In genomic region chr5:43643750-43644149, GRCh38 we compare ENCODE assay signal across 21 cellular contexts. TPM values are rescaled to one million over a fixed set of nuclear protein-coding genes. Genes with fewer than 3 reads are reported as not detected.
A peak's percentile ranks its signal among the peaks of the same experiment; 100 is the strongest.
DNase-seq lines count a peak whose midpoint lies in the region; ATAC-seq and TF ChIP-seq lines count a peak whose summit lies in the region.
"Had no signal": no experiment of that assay in that cellular context is flagged by ENCODE, and none has a peak within 500 bp of the region (broad histone marks: within the 10 kb centered on the region; RNA-seq: fewer than 3 reads in every experiment).

No MANE protein-coding gene starts in this region.

- no peaks in the 10 kb centered on the region for H3K79me2 ChIP-seq in trophoblast cell (ENCODE audit: control insufficient read depth, insufficient read depth, low read length, poor library complexity)

- TF ChIP-seq RAD21 in IMR-90 (IDR thresholded peaks at IDR 0.05; ENCODE audit: low read length) = no peak

- no peak for DNase-seq in IMR-90
- DNase-seq in NCI-H446 treated with DMSO at 0.1 percent for 48 hours (lab: John Stamatoyannopoulos, UW) = peak; percentile 64
- peak; percentile 86 for DNase-seq in cerebellar cortex (ENCODE audit: low spot score)
- DNase-seq in trophoblast cell = no peak
- no peak for DNase-seq in nephron progenitor cell
- DNase-seq in stimulated activated effector memory CD8-positive, alpha-beta T cell treated with anti-CD3 and anti-CD28 coated beads, Interleukin-12 subunit alpha, Interleukin-12 subunit beta, amount 100 ng/mL, for 72 hours (ENCODE audit: low spot score in 2 of 2) = no peak
- no peak for DNase-seq in prostate gland (ENCODE audit: low spot score)
- DNase-seq: AML-193, DMS153, GF-D8, KG1, NCI-H1105 treated with DMSO at 0.1 percent for 48 hours, NCI-H187 treated with DMSO at 0.1 percent for 48 hours, NCI-H774, PC-9, SIG-M5, T-helper 2 cell had no signal

- H3K27ac ChIP-seq in IMR-90 (ENCODE audit: insufficient read depth, low read length) = no peak overlapping the region
- no peak overlapping the region for H3K27ac ChIP-seq in trophoblast cell (ENCODE audit: low read depth, low read length)
- H3K27ac ChIP-seq in prostate gland = no peak overlapping the region
- H3K27ac ChIP-seq: PC-9, RWPE1 had no signal

- no TSS peak for BruUV-seq in IMR-90 (replicated peaks; lab: Mats Ljungman, UMichigan)

- H3K14ac ChIP-seq in IMR-90 (replicated peaks; ENCODE audit: low read depth, low read length) (no peak overlapping the region), trophoblast cell (ENCODE audit: low read length) (no peak overlapping the region)

- no peak overlapping the region for H4K12ac ChIP-seq in trophoblast cell (ENCODE audit: low read depth, low read length)

- H3K79me1 ChIP-seq in IMR-90 (ENCODE audit: low read depth in 1 of 2, low read length in 2 of 2) (peaks cover 8 to 15% of the 10 kb centered on the region in 2 experiments; a peak in 3 of 4 replicates), trophoblast cell (ENCODE audit: low read length) (no peaks in the 10 kb centered on the region)

- H3K4me3 Mint-ChIP-seq in nephron progenitor cell = no peak overlapping the region
- no peak overlapping the region for H3K4me3 Mint-ChIP-seq in stimulated activated effector memory CD8-positive, alpha-beta T cell treated with anti-CD3 and anti-CD28 coated beads, Interleukin-12 subunit alpha, Interleukin-12 subunit beta, amount 100 ng/mL, for 72 hours
- H3K4me3 Mint-ChIP-seq: CD14-positive monocyte had no signal

- peaks cover 9% of the 10 kb centered on the region for H3K4me1 ChIP-seq in IMR-90 (ENCODE audit: control insufficient read depth, insufficient read depth, low read length)
- H3K4me1 ChIP-seq in trophoblast cell (ENCODE audit: control insufficient read depth in 1 of 2, insufficient read depth in 2 of 2, low read length in 2 of 2) = no peaks in the 10 kb centered on the region
- no peaks in the 10 kb centered on the region for H3K4me1 ChIP-seq in prostate gland (replicated peaks)

- WGBS in IMR-90 (ENCODE audit: extremely low coverage in 2 of 2, insufficient read length in 1 of 2), 2 experiments = no CpG with 5 or more reads among the region's 2 CpGs
- no CpG with 5 or more reads among the region's 2 CpGs for WGBS in trophoblast cell (ENCODE audit: extremely low coverage, insufficient coverage, insufficient read length)
- 90% methylated on average over 2 of the region's 2 CpGs for WGBS in prostate gland

- H3K9me1 ChIP-seq in IMR-90 (ENCODE audit: insufficient read depth, low read length) = peaks cover 3% of the 10 kb centered on the region; the same call in 1 of the 2 replicates

- H4K8ac ChIP-seq in IMR-90 (ENCODE audit: low read depth in 2 of 2, low read length in 2 of 2) (no peak overlapping the region), trophoblast cell (ENCODE audit: low read depth, low read length) (no peak overlapping the region)

- H2AK5ac ChIP-seq in IMR-90 (ENCODE audit: low read depth, low read length) (no peak overlapping the region), trophoblast cell (ENCODE audit: low read length) (no peak overlapping the region)

- no peak overlapping the region for H2BK12ac ChIP-seq in trophoblast cell (ENCODE audit: low read length)

- CTCF ChIA-PET in IMR-90 (lab: Yijun Ruan, JAX) = no interaction called here

- H4K20me1 ChIP-seq in IMR-90 (ENCODE audit: insufficient read depth, low read length) = no peaks in the 10 kb centered on the region; the same call in 1 of the 2 replicates

- H2BK5ac ChIP-seq in IMR-90 (ENCODE audit: low read depth, low read length, poor library complexity, severe bottlenecking) = no peak overlapping the region
- H2BK5ac ChIP-seq in trophoblast cell (ENCODE audit: low read depth, low read length, poor library complexity) = no peak overlapping the region

- H2AFZ ChIP-seq in IMR-90 (replicated peaks; ENCODE audit: low read length, poor library complexity) = no peak overlapping the region
- H2AFZ ChIP-seq in trophoblast cell (ENCODE audit: insufficient read depth, low read length, poor library complexity) = peak overlapping the region; percentile 54
- H2AFZ ChIP-seq: PC-9 had no signal

- H3K56ac ChIP-seq in IMR-90 (ENCODE audit: extremely low read depth, insufficient read depth, low read length) = no peak overlapping the region

- H3K9me3 ChIP-seq in IMR-90 (ENCODE audit: control insufficient read depth, insufficient read depth, low read length) = no peaks in the 10 kb centered on the region
- H3K9me3 ChIP-seq in trophoblast cell (ENCODE audit: insufficient read depth, low read depth, low read length) = no peaks in the 10 kb centered on the region
- H3K9me3 ChIP-seq in prostate gland = no peaks in the 10 kb centered on the region

- intact Hi-C loops in IMR-90 (cut with micrococcal nuclease) = loop anchor here (10.0 kb wide), 1 partner anchor 351 kb away; no protein-coding TSS in a partner anchor
- intact Hi-C loops in prostate gland (cut with DNase I) = no loop called here

- H3K27me3 ChIP-seq in IMR-90 (ENCODE audit: control insufficient read depth, insufficient read depth, low read length) = no peaks in the 10 kb centered on the region
- H3K27me3 ChIP-seq in trophoblast cell (ENCODE audit: insufficient read depth, low read length) = no peaks in the 10 kb centered on the region
- H3K27me3 ChIP-seq in prostate gland (replicated peaks; ENCODE audit: insufficient read depth) = no peaks in the 10 kb centered on the region

- no peak overlapping the region for H2AK9ac ChIP-seq in IMR-90 (replicated peaks; ENCODE audit: low read depth, low read length, poor library complexity)

- H3K18ac ChIP-seq in IMR-90 (ENCODE audit: low read depth, low read length) (no peak overlapping the region), trophoblast cell (ENCODE audit: low read length) (no peak overlapping the region)

- H3K4me1 Mint-ChIP-seq in nephron progenitor cell = no peaks in the 10 kb centered on the region
- H3K4me1 Mint-ChIP-seq in stimulated activated effector memory CD8-positive, alpha-beta T cell treated with anti-CD3 and anti-CD28 coated beads, Interleukin-12 subunit alpha, Interleukin-12 subunit beta, amount 100 ng/mL, for 72 hours = no peaks in the 10 kb centered on the region
- H3K4me1 Mint-ChIP-seq: CD14-positive monocyte had no signal

- H4K5ac ChIP-seq in IMR-90 (ENCODE audit: low read depth, low read length) = no peak overlapping the region

- no peak overlapping the region for H3K4ac ChIP-seq in IMR-90 (ENCODE audit: low read depth, low read length)
- no peak overlapping the region for H3K4ac ChIP-seq in trophoblast cell (ENCODE audit: low read depth, low read length)

- dilution Hi-C loops in IMR-90 (cut with HindIII; ENCODE audit: low sequenced_read_pairs, unreplicated experiment) = no loop called here

- 0 out of 2 replicates have a peak, but pooled peaks cover 2% of the 10 kb centered on the region for H3K36me3 ChIP-seq in IMR-90 (ENCODE audit: control insufficient read depth, insufficient read depth, low read length)
- peaks cover 1 to 2% of the 10 kb centered on the region in 2 experiments for H3K36me3 ChIP-seq in trophoblast cell (ENCODE audit: control insufficient read depth in 1 of 2, insufficient read depth in 2 of 2, low read length in 2 of 2)
- H3K36me3 ChIP-seq in prostate gland = no peaks in the 10 kb centered on the region

- peak; percentile 57 for ATAC-seq in IMR-90 (ENCODE audit: low read depth)
- no peak for ATAC-seq in HG03520 (IDR thresholded peaks at IDR 0.05; ENCODE audit: unreplicated experiment)
- no peak for ATAC-seq in stimulated activated effector memory CD8-positive, alpha-beta T cell treated with anti-CD3 and anti-CD28 coated beads, Interleukin-12 subunit alpha, Interleukin-12 subunit beta, amount 100 ng/mL, for 72 hours
- ATAC-seq: HepG2 had no signal

- no peak overlapping the region for H2BK20ac ChIP-seq in IMR-90 (ENCODE audit: low read depth, low read length)

- POLR2A ChIA-PET in IMR-90 (lab: Charles Lee; ENCODE audit: unreplicated experiment) = no interaction called here

- TF ChIP-seq POLR2A in IMR-90 (IDR thresholded peaks at IDR 0.05; ENCODE audit: low read depth, low read length) (no peak), prostate gland (IDR thresholded peaks at IDR 0.05) (no peak)

- H3K23ac ChIP-seq in IMR-90 (ENCODE audit: low read depth, low read length) = no peak overlapping the region
- H3K23ac ChIP-seq in trophoblast cell (ENCODE audit: low read length) = no peak overlapping the region

- no peaks in the 10 kb centered on the region for H3K9me3 Mint-ChIP-seq in nephron progenitor cell
- no peaks in the 10 kb centered on the region for H3K9me3 Mint-ChIP-seq in stimulated activated effector memory CD8-positive, alpha-beta T cell treated with anti-CD3 and anti-CD28 coated beads, Interleukin-12 subunit alpha, Interleukin-12 subunit beta, amount 100 ng/mL, for 72 hours
- H3K9me3 Mint-ChIP-seq: CD14-positive monocyte had no signal

- H3K9ac ChIP-seq in IMR-90 (ENCODE audit: low read depth, low read length) (no peak overlapping the region), trophoblast cell (ENCODE audit: low read length) (no peak overlapping the region)

- no peaks in the 10 kb centered on the region for H3K27me3 Mint-ChIP-seq in nephron progenitor cell (ENCODE audit: low read depth, poor library complexity)

- no peak overlapping the region for H2BK15ac ChIP-seq in IMR-90 (ENCODE audit: low read depth, low read length)

- no peaks in the 10 kb centered on the region for H3K36me3 Mint-ChIP-seq in nephron progenitor cell (ENCODE audit: low read depth)
- peaks cover 73% of the 10 kb centered on the region for H3K36me3 Mint-ChIP-seq in stimulated activated effector memory CD8-positive, alpha-beta T cell treated with anti-CD3 and anti-CD28 coated beads, Interleukin-12 subunit alpha, Interleukin-12 subunit beta, amount 100 ng/mL, for 72 hours

- no peak overlapping the region for H3K4me3 ChIP-seq in IMR-90 (ENCODE audit: insufficient read depth, low read depth, low read length)
- no peak overlapping the region for H3K4me3 ChIP-seq in trophoblast cell (ENCODE audit: low read depth, low read length)
- H3K4me3 ChIP-seq in prostate gland = no peak overlapping the region
- H3K4me3 ChIP-seq: PC-9 had no signal

- no peak overlapping the region for H3K4me2 ChIP-seq in IMR-90 (ENCODE audit: low read depth, low read length)
- no peak overlapping the region for H3K4me2 ChIP-seq in trophoblast cell (ENCODE audit: low read length)
- H3K4me2 ChIP-seq: PC-9 had no signal

- H2BK120ac ChIP-seq in IMR-90 (ENCODE audit: low read depth, low read length) (no peak overlapping the region), trophoblast cell (ENCODE audit: insufficient read depth, low read length, poor library complexity) (no peak overlapping the region)

- no peak overlapping the region for H4K91ac ChIP-seq in IMR-90 (ENCODE audit: insufficient read depth, low read depth, low read length)
- no peak overlapping the region for H4K91ac ChIP-seq in trophoblast cell (ENCODE audit: low read depth, low read length)

- TF ChIP-seq CTCF in IMR-90 (conservative IDR thresholded peaks at IDR 0.05; ENCODE audit: low read depth, low read length) = no peak
- no peak for TF ChIP-seq CTCF in nephron progenitor cell (IDR thresholded peaks at IDR 0.05)
- no peak for TF ChIP-seq CTCF in prostate gland (IDR thresholded peaks at IDR 0.05)

- in situ Hi-C loops in IMR-90 (cut with MboI; ENCODE audit: low sequenced_read_pairs) = no loop called here

- no peak overlapping the region for H3K27ac Mint-ChIP-seq in nephron progenitor cell
- H3K27ac Mint-ChIP-seq in stimulated activated effector memory CD8-positive, alpha-beta T cell treated with anti-CD3 and anti-CD28 coated beads, Interleukin-12 subunit alpha, Interleukin-12 subunit beta, amount 100 ng/mL, for 72 hours = no peak overlapping the region

RNA-seq across cellular contexts. Expression of gene NNT, which starts 40.8 kb away (rescaled TPM):
- total RNA-seq in IMR-90 (2012; rRNA removed) (57.2 and 58.0 TPM in 2 replicates), prostate gland (10 to 100 TPM; 30.6 to 31.4 TPM)
- 19.5 and 23.1 TPM in 2 replicates for polyA plus RNA-seq in IMR-90 (2012; rRNA removed)
- polyA plus RNA-seq in IMR-90 (2012; cell fraction: cytosol; rRNA removed) = 12.4 and 12.6 TPM in 2 replicates
- polyA plus RNA-seq in IMR-90 (2012; cell fraction: nucleus; rRNA removed; ENCODE audit: low replicate concordance) = 15.7 and 32.3 TPM in 2 replicates
- 20.1 and 20.7 TPM in 2 replicates for polyA plus RNA-seq in trophoblast cell (2013)

Comparison
In these comparisons a context has a peak if more than half of its experiments do, and no peak if none do; other contexts are left out.
1. DNase-seq: peak in NCI-H446 treated with DMSO at 0.1 percent for 48 hours (single experiment) and cerebellar cortex (single experiment); none in IMR-90 (single experiment), trophoblast cell (0 of 2), nephron progenitor cell (single experiment), stimulated activated effector memory CD8-positive, alpha-beta T cell treated with anti-CD3 and anti-CD28 coated beads, Interleukin-12 subunit alpha, Interleukin-12 subunit beta, amount 100 ng/mL, for 72 hours (0 of 2) and prostate gland (single experiment).